ENCODE assay signal across 8 cellular contexts in the genomic region with DNA sequence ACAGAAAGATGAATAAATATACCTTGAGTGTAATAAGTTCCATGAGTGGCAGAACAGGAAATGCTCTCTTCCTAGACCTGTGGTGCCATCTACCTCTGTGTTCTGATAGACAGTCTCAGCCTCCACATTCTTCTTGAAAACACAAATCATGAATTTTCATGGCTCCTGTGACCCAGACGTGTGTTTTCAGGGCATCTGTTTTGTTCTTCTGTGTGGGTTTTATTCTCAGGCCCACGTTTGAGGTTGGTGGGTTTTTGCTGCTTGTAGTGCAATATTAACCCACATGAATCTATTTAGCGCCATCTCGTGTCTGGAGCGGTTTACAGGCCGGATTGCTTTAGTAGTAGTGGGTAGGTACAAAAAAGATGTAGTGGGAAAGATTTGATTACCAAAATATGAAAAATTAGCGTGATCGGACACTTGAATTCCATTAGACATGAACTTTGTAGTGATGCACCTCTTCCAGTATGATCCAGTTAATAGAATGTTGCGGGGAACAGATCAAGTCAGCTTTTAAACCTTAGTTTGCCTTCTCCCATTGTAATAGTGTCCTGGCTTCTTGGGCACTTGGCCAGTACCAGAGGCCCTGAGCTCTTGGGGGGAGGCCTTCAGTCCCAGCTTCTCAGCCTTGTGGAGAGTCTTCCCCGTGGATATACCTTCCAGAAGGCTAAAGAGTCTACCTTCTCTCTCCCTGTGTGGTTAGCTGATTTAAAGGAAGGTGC.
DNase-seq lines count a peak whose midpoint lies in the region; ATAC-seq and TF ChIP-seq lines count a peak whose summit lies in the region.

No MANE protein-coding gene starts in this region.

- peaks cover 0 to 5% (median 0%) of the 10 kb centered on the region in 4 donors for H3K4me1 ChIP-seq in tibial artery

- peak; percentile 73 for TF ChIP-seq CTCF in astrocyte of the spinal cord (IDR thresholded peaks at IDR 0.05; ENCODE audit: low read depth, low read length)
- TF ChIP-seq CTCF in tibial artery (IDR thresholded peaks at IDR 0.05), result peak; percentile 53 to 58

- H3K27ac ChIP-seq in tibial artery, result peak overlapping the region in 1 of 2 donors; percentile 16

- no peak overlapping the region for H3K4me3 ChIP-seq in astrocyte of the spinal cord (ENCODE audit: low read depth, low read length)
- H3K4me3 ChIP-seq in tibial artery, result no peak overlapping the region

- intact Hi-C loops in tibial artery (cut with DNase I; ENCODE audit: low total_unique reads), result loop anchor here (5.0 kb wide), 1 partner anchor 275 kb away; a partner anchor contains a TSS

- H3K9me3 ChIP-seq in tibial artery, result no peaks in the 10 kb centered on the region

- no peaks in the 10 kb centered on the region for H3K27me3 ChIP-seq in tibial artery

- in situ Hi-C loops in astrocyte of the spinal cord (cut with HindIII; ENCODE audit: low sequenced_read_pairs), result no loop called here

- peak; percentile 75 for ATAC-seq in GM19438 (IDR thresholded peaks at IDR 0.05; ENCODE audit: low read depth, unreplicated experiment)
- ATAC-seq in HG03108 (IDR thresholded peaks at IDR 0.05; ENCODE audit: unreplicated experiment), result no peak

- H3K36me3 ChIP-seq in tibial artery, result no peaks in the 10 kb centered on the region

- DNase-seq in COLO829 (ENCODE audit: low spot score) (peak; percentile 24), NCI-H2107 (lab: John Stamatoyannopoulos, UW) (peak; percentile 20), astrocyte of the spinal cord (ENCODE audit: low read depth, low spot score) (peak; percentile 71), iris pigment epithelial cell (ENCODE audit: low read depth) (peak; percentile 47), tibial artery (peak in 1 of 2 donors; percentile 76)
- no peak for DNase-seq in activated CD4-positive, CD25-positive, alpha-beta regulatory T cell (lab: John Stamatoyannopoulos, UW)

Comparison
In these comparisons a context has a peak if more than half of its experiments do, and no peak if none do; other contexts are left out.
1. DNase-seq: peak in COLO829 (single experiment), NCI-H2107 (single experiment), astrocyte of the spinal cord (single experiment) and iris pigment epithelial cell (single experiment); none in activated CD4-positive, CD25-positive, alpha-beta regulatory T cell (0 of 4).